Comparison of ENCODE assay signal across 14 cellular contexts in the genomic region with DNA sequence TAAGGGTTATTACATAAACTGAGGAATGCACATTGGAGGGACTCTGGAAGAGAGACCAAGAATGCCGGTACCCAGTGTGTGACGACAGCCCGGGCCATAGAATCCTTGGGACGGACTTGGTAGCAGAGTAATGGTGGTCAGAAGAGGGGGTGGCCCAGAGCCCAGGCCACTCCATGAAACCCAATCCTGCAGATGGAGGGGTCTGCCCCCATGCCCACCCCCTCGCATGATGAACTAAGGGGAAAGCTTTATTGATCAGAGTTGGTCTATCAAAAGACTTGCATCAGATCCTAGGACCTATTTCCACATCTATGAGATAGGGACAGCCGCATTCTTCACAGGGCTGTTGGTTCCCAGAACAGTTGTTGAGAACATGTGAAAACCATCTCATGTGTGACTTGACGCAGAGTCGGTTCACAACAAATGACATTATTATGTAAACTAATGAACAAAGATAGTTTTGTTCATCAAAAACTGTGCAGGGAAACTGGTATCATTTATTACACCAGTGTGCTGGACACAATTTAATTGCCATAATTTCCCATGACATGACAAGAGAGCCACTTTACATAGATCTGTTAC. TPM values are rescaled to one million over a fixed set of nuclear protein-coding genes. Genes with fewer than 3 reads are reported as not detected.
DNase-seq lines count a peak whose midpoint lies in the region; ATAC-seq, FAIRE-seq and TF ChIP-seq lines count a peak whose summit lies in the region.
"Had no signal": no experiment of that assay in that cellular context is flagged by ENCODE, and none has a peak within 500 bp of the region (broad histone marks: within the 10 kb centered on the region; RNA-seq: fewer than 3 reads in every experiment).

No MANE protein-coding gene starts in this region.

- ATAC-seq in stimulated activated naive CD8-positive, alpha-beta T cell treated with anti-CD3 and anti-CD28 coated beads, Interleukin-15, amount 100 ng/mL, for 72 hours: peak; percentile 24
- no peak for ATAC-seq in stimulated activated naive CD8-positive, alpha-beta T cell treated with anti-CD3 and anti-CD28 coated beads, Interleukin-15, Interleukin-2, amounts not matched to agents 100 U/mL and 50 U/mL, for 24 hours
- ATAC-seq in left lung: peak; percentile 4
- ATAC-seq in aorta (ENCODE audit: low FRiP score): peak; percentile 19

- H2AFZ ChIP-seq in astrocyte (ENCODE audit: low read depth, low read length): no peak overlapping the region
- H2AFZ ChIP-seq: parathyroid adenoma had no signal

- no peak overlapping the region for H3K4me3 ChIP-seq in astrocyte (ENCODE audit: insufficient read depth, low read depth, low read length)
- H3K4me3 ChIP-seq in left lung: no peak overlapping the region
- H3K4me3 ChIP-seq in aorta (ENCODE audit: low read length in 2 of 2): no peak overlapping the region

- 76 to 80% methylated on average over 8 of the region's 8 CpGs for WGBS in aorta, 2 donors

- H3K36me3 Mint-ChIP-seq in astrocyte (ENCODE audit: low read depth, unreplicated experiment): peaks cover 18% of the 10 kb centered on the region
- H3K36me3 Mint-ChIP-seq: IgD-negative memory B cell had no signal

- H3K27me3 ChIP-seq in astrocyte (ENCODE audit: insufficient read depth, low read length) (no peaks in the 10 kb centered on the region), left lung (no peaks in the 10 kb centered on the region), aorta (ENCODE audit: control insufficient read depth in 1 of 2, insufficient read depth in 2 of 2, low read length in 1 of 2) (no peaks in the 10 kb centered on the region)
- H3K27me3 ChIP-seq: BE2C had no signal

- no peak for FAIRE-seq in astrocyte (lab: Jason Lieb, UNC)
- FAIRE-seq: frontal cortex had no signal

- no peaks in the 10 kb centered on the region for H3K27me3 Mint-ChIP-seq in stimulated activated naive CD8-positive, alpha-beta T cell treated with anti-CD3 and anti-CD28 coated beads, Interleukin-15, amount 100 ng/mL, for 72 hours
- H3K27me3 Mint-ChIP-seq in astrocyte (ENCODE audit: low read depth, unreplicated experiment): no peaks in the 10 kb centered on the region
- H3K27me3 Mint-ChIP-seq: central memory CD8-positive, alpha-beta T cell; effector memory CD8-positive, alpha-beta T cell; IgD-negative memory B cell had no signal

- H3K27ac ChIP-seq in astrocyte (ENCODE audit: low read depth, low read length): no peak overlapping the region
- no peak overlapping the region for H3K27ac ChIP-seq in left lung
- no peak overlapping the region for H3K27ac ChIP-seq in aorta (ENCODE audit: low read depth in 1 of 2, low read length in 2 of 2)
- H3K27ac ChIP-seq: parathyroid adenoma had no signal

- H3K4me2 ChIP-seq in astrocyte (ENCODE audit: low read length): no peak overlapping the region

- no peak for TF ChIP-seq CTCF in astrocyte (IDR thresholded peaks at IDR 0.05; ENCODE audit: insufficient read depth, low read depth, low read length)
- TF ChIP-seq CTCF in left lung (IDR thresholded peaks at IDR 0.05): no peak

- H3K9me3 Mint-ChIP-seq in stimulated activated naive CD8-positive, alpha-beta T cell treated with anti-CD3 and anti-CD28 coated beads, Interleukin-15, amount 100 ng/mL, for 72 hours: no peaks in the 10 kb centered on the region
- H3K9me3 Mint-ChIP-seq in astrocyte (ENCODE audit: unreplicated experiment): no peaks in the 10 kb centered on the region
- H3K9me3 Mint-ChIP-seq: central memory CD8-positive, alpha-beta T cell; effector memory CD8-positive, alpha-beta T cell; IgD-negative memory B cell had no signal

- no peak for DNase-seq in stimulated activated naive CD8-positive, alpha-beta T cell treated with anti-CD3 and anti-CD28 coated beads, Interleukin-15, amount 100 ng/mL, for 72 hours
- no peak for DNase-seq in stimulated activated naive CD8-positive, alpha-beta T cell treated with anti-CD3 and anti-CD28 coated beads, Interleukin-15, Interleukin-2, amounts not matched to agents 100 U/mL and 50 U/mL, for 24 hours
- no peak for DNase-seq in astrocyte (ENCODE audit: low read depth)
- peak in 1 of 2 donors; percentile 12 for DNase-seq in left lung
- DNase-seq in aorta: no peak
- no peak for DNase-seq in NAMALWA (ENCODE audit: low spot score)
- no peak for DNase-seq in T-helper 2 cell
- no peak for DNase-seq in kidney tubule cell (ENCODE audit: low spot score)

- no peak overlapping the region for H3K4me3 Mint-ChIP-seq in stimulated activated naive CD8-positive, alpha-beta T cell treated with anti-CD3 and anti-CD28 coated beads, Interleukin-15, amount 100 ng/mL, for 72 hours
- H3K4me3 Mint-ChIP-seq in astrocyte (ENCODE audit: unreplicated experiment): no peak overlapping the region
- H3K4me3 Mint-ChIP-seq: central memory CD8-positive, alpha-beta T cell; effector memory CD8-positive, alpha-beta T cell had no signal

- no peak overlapping the region for H3K9ac ChIP-seq in astrocyte (ENCODE audit: low read length)
- H3K9ac ChIP-seq: parathyroid adenoma had no signal

- intact Hi-C loops in left lung (cut with DNase I) (no loop called here), aorta (cut with DNase I) (loop anchor here in 1 of 2 donors (5.0 kb wide), 1 partner anchor 208 kb away; the partner anchor contains the start of gene MATN1)

- H3K27ac Mint-ChIP-seq in stimulated activated naive CD8-positive, alpha-beta T cell treated with anti-CD3 and anti-CD28 coated beads, Interleukin-15, amount 100 ng/mL, for 72 hours: no peak overlapping the region
- H3K27ac Mint-ChIP-seq in astrocyte (ENCODE audit: unreplicated experiment): peak overlapping the region; percentile 41

- H3K36me3 ChIP-seq in astrocyte (ENCODE audit: insufficient read depth, low read length): peaks cover 14% of the 10 kb centered on the region
- H3K36me3 ChIP-seq in left lung: peaks cover 0 to 45% of the 10 kb centered on the region in 2 donors
- peaks cover 0 to 4% of the 10 kb centered on the region in 2 donors for H3K36me3 ChIP-seq in aorta (ENCODE audit: control insufficient read depth in 1 of 2, insufficient read depth in 2 of 2, low read length in 1 of 2)

- H3K9me3 ChIP-seq in astrocyte (ENCODE audit: insufficient read depth, low read depth, low read length): no peaks in the 10 kb centered on the region
- no peaks in the 10 kb centered on the region for H3K9me3 ChIP-seq in left lung
- H3K9me3 ChIP-seq in aorta (ENCODE audit: control insufficient read depth, low read length): no peaks in the 10 kb centered on the region
- H3K9me3 ChIP-seq: BE2C had no signal

- peaks cover 43% of the 10 kb centered on the region for H4K20me1 ChIP-seq in astrocyte (ENCODE audit: insufficient read depth, low read length)

- peaks cover 5% of the 10 kb centered on the region for H3K79me2 ChIP-seq in astrocyte (ENCODE audit: insufficient read depth, low read length)
- H3K79me2 ChIP-seq: parathyroid adenoma had no signal

- H3K4me1 Mint-ChIP-seq in stimulated activated naive CD8-positive, alpha-beta T cell treated with anti-CD3 and anti-CD28 coated beads, Interleukin-15, amount 100 ng/mL, for 72 hours: no peaks in the 10 kb centered on the region
- H3K4me1 Mint-ChIP-seq in astrocyte (ENCODE audit: low read depth, unreplicated experiment): peaks cover 51% of the 10 kb centered on the region

- H3K4me1 ChIP-seq in astrocyte (ENCODE audit: insufficient read depth, low read length) (peaks cover 14% of the 10 kb centered on the region), left lung (no peaks in the 10 kb centered on the region), aorta (ENCODE audit: control insufficient read depth in 1 of 2, insufficient read depth in 2 of 2, low read length in 2 of 2) (no peaks in the 10 kb centered on the region)
- H3K4me1 ChIP-seq: BE2C, parathyroid adenoma had no signal

RNA-seq across cellular contexts. Expression of gene SDC3, which starts 21.5 kb away (rescaled TPM):
- total RNA-seq in astrocyte (113 and 135 TPM in 2 replicates), left lung (10 to 100 TPM; 48.2 to 65.2 TPM), aorta (10 to 100 TPM; 64.7 to 72.7 TPM)
- 10 to 100 TPM; 19.1 to 20.8 TPM for polyA plus RNA-seq in aorta
- polyA plus RNA-seq: IgD-negative memory B cell had no signal
